ENCODE assay signal across 19 cellular contexts in the genomic region with DNA sequence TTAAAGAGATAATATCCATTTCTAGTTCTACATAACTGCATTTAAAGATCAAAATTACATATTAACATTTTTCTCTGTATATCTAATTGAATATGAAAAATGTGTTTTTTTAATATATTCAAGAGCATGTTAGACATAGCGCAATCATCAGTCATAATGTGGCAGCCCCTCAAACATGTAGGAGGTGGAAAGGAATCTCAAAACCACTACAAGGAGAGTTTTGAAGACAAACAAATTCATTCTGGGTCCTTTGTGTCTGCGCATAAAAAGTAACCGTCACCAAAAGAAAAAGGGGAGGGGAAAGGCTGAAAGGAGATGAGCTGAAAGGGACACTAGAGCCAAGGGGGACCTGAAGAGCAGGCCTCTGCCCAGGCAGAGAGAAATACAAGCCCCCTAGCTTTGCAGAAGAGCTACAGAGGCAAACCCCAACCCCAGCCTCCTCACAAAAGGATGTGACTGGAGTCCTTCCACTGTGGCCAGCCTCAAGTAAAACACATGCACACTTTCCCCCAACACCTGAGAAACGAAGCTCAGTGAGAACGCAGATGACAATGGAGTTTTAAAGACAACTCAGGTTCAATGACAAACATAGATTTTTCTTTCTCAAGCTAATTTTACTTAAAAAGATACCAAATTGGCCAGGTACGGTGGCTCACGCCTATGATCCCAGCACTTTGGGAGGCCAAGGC.
DNase-seq lines count a peak whose midpoint lies in the region; ATAC-seq and TF ChIP-seq lines count a peak whose summit lies in the region.
"Had no signal": no experiment of that assay in that cellular context is flagged by ENCODE, and none has a peak within 500 bp of the region (broad histone marks: within the 10 kb centered on the region; RNA-seq: fewer than 3 reads in every experiment).

No MANE protein-coding gene starts in this region.

- H3K36me3 Mint-ChIP-seq in activated T-cell treated with anti-CD3 and anti-CD28 coated beads, Interleukin-2, amount 50 U/mL, for 24 hours (ENCODE audit: low read depth), result peaks cover 32% of the 10 kb centered on the region
- H3K36me3 Mint-ChIP-seq in T-cell, result peaks cover 16% of the 10 kb centered on the region
- H3K36me3 Mint-ChIP-seq in immature natural killer cell, result peaks cover 0 to 2% (median 0%) of the 10 kb centered on the region in 3 donors
- peaks cover 20 to 35% of the 10 kb centered on the region in 2 donors for H3K36me3 Mint-ChIP-seq in stimulated activated naive B cell treated with anti-CD40 and anti-IgM and Interleukin-4, amounts not matched to agents 10 μg/mL and 1 μg/mL and 100 μg/mL, for 72 hours

- DNase-seq in activated T-cell treated with anti-CD3 and anti-CD28 coated beads, Interleukin-2, amount 50 U/mL, for 24 hours, result no peak
- DNase-seq in activated T-cell treated with anti-CD3 and anti-CD28 coated beads, Interleukin-2, amount 50 U/mL, for 1 hour, result no peak
- DNase-seq in T-cell (no peak), immature natural killer cell (no peak), MV-4-11 (lab: John Stamatoyannopoulos, UW) (no peak), T-helper 2 cell (no peak), uterus (no peak)
- DNase-seq in stimulated activated naive B cell treated with anti-CD40 and anti-IgM and Interleukin-4, amounts not matched to agents 10 μg/mL and 1 μg/mL and 100 μg/mL, for 72 hours, result no peak
- DNase-seq: activated CD8-positive, alpha-beta memory T cell treated with anti-CD3 and anti-CD28 coated beads for 24 hours; activated gamma-delta T cell; colonic mucosa; heart right ventricle; islet precursor cell; NCI-H1694; retina; SW 1271 had no signal

- H3K27me3 ChIP-seq in uterus, result no peaks in the 10 kb centered on the region
- H3K27me3 ChIP-seq: colonic mucosa, heart right ventricle, neutrophil, tibial nerve had no signal

- no peak for TF ChIP-seq CTCF in uterus (IDR thresholded peaks at IDR 0.05)

- ATAC-seq in T-cell (replicated peaks in 1 of 4), result no peak
- no peak for ATAC-seq in stimulated activated naive B cell treated with anti-CD40 and anti-IgM and Interleukin-4, amounts not matched to agents 10 μg/mL and 1 μg/mL and 100 μg/mL, for 72 hours (replicated peaks)
- ATAC-seq: heart right ventricle had no signal

- CTCF ChIA-PET in T-cell (lab: Charles Lee), result no interaction called here

- peak overlapping the region; percentile 73 for H3K27ac Mint-ChIP-seq in activated T-cell treated with anti-CD3 and anti-CD28 coated beads, Interleukin-2, amount 50 U/mL, for 24 hours
- peak overlapping the region; percentile 22 to 43 for H3K27ac Mint-ChIP-seq in T-cell
- peak overlapping the region; percentile 20 to 85 (median 54) for H3K27ac Mint-ChIP-seq in immature natural killer cell
- H3K27ac Mint-ChIP-seq in stimulated activated naive B cell treated with anti-CD40 and anti-IgM and Interleukin-4, amounts not matched to agents 10 μg/mL and 1 μg/mL and 100 μg/mL, for 72 hours, result peak overlapping the region; percentile 84

- H3K4me3 ChIP-seq in uterus, result no peak overlapping the region
- H3K4me3 ChIP-seq: colonic mucosa, heart right ventricle, tibial nerve had no signal

- H3K36me3 ChIP-seq in uterus, result no peaks in the 10 kb centered on the region
- H3K36me3 ChIP-seq: colonic mucosa, heart right ventricle, neutrophil, tibial nerve had no signal

- TF ChIP-seq POLR2A in uterus (IDR thresholded peaks at IDR 0.05), result no peak

- H3K4me1 ChIP-seq in uterus, result peaks cover 0 to 3% of the 10 kb centered on the region in 2 donors
- H3K4me1 ChIP-seq: colonic mucosa had no signal

- no peaks in the 10 kb centered on the region for H3K27me3 Mint-ChIP-seq in activated T-cell treated with anti-CD3 and anti-CD28 coated beads, Interleukin-2, amount 50 U/mL, for 24 hours
- H3K27me3 Mint-ChIP-seq in T-cell (no peaks in the 10 kb centered on the region), immature natural killer cell (ENCODE audit: low read depth in 3 of 3) (peaks cover 0 to under 1% (median 0%) of the 10 kb centered on the region in 3 donors)
- H3K27me3 Mint-ChIP-seq in stimulated activated naive B cell treated with anti-CD40 and anti-IgM and Interleukin-4, amounts not matched to agents 10 μg/mL and 1 μg/mL and 100 μg/mL, for 72 hours, result no peaks in the 10 kb centered on the region

- POLR2A ChIA-PET in T-cell (lab: Charles Lee), result no interaction called here

- H3K27ac ChIP-seq in uterus, result no peak overlapping the region
- H3K27ac ChIP-seq: colonic mucosa, neutrophil, RWPE1 had no signal

- peaks cover 83% of the 10 kb centered on the region for H3K4me1 Mint-ChIP-seq in activated T-cell treated with anti-CD3 and anti-CD28 coated beads, Interleukin-2, amount 50 U/mL, for 24 hours (ENCODE audit: low read depth)
- H3K4me1 Mint-ChIP-seq in T-cell (peaks cover 55 to 61% (median 57%) of the 10 kb centered on the region in 3 donors), immature natural killer cell (peaks cover 42 to 58% of the 10 kb centered on the region in 2 donors)
- peaks cover 35 to 70% of the 10 kb centered on the region in 2 donors for H3K4me1 Mint-ChIP-seq in stimulated activated naive B cell treated with anti-CD40 and anti-IgM and Interleukin-4, amounts not matched to agents 10 μg/mL and 1 μg/mL and 100 μg/mL, for 72 hours

- intact Hi-C loops in uterus (cut with DNase I; ENCODE audit: low total_unique reads), result no loop called here

- no peaks in the 10 kb centered on the region for H3K9me3 Mint-ChIP-seq in activated T-cell treated with anti-CD3 and anti-CD28 coated beads, Interleukin-2, amount 50 U/mL, for 24 hours
- H3K9me3 Mint-ChIP-seq in T-cell, result no peaks in the 10 kb centered on the region
- H3K9me3 Mint-ChIP-seq in immature natural killer cell, result no peaks in the 10 kb centered on the region
- no peaks in the 10 kb centered on the region for H3K9me3 Mint-ChIP-seq in stimulated activated naive B cell treated with anti-CD40 and anti-IgM and Interleukin-4, amounts not matched to agents 10 μg/mL and 1 μg/mL and 100 μg/mL, for 72 hours

- H3K9me3 ChIP-seq in uterus, result no peaks in the 10 kb centered on the region
- H3K9me3 ChIP-seq: colonic mucosa, heart right ventricle, neutrophil, tibial nerve had no signal

- H3K4me3 Mint-ChIP-seq in activated T-cell treated with anti-CD3 and anti-CD28 coated beads, Interleukin-2, amount 50 U/mL, for 24 hours, result peak overlapping the region; percentile 16
- H3K4me3 Mint-ChIP-seq in T-cell (peak overlapping the region in 1 of 3 donors; percentile 5), immature natural killer cell (peak overlapping the region in 2 of 5 donors; percentile 37 to 41)
- peak overlapping the region in 1 of 2 donors; percentile 23 for H3K4me3 Mint-ChIP-seq in stimulated activated naive B cell treated with anti-CD40 and anti-IgM and Interleukin-4, amounts not matched to agents 10 μg/mL and 1 μg/mL and 100 μg/mL, for 72 hours

Comparison
In these comparisons a context has a peak if more than half of its experiments do, and no peak if none do; other contexts are left out.
1. H3K27ac Mint-ChIP-seq: peak in every context shown above with its lines; median percentile 84 in stimulated activated naive B cell treated with anti-CD40 and anti-IgM and Interleukin-4, amounts not matched to agents 10 μg/mL and 1 μg/mL and 100 μg/mL, for 72 hours; 73 in activated T-cell treated with anti-CD3 and anti-CD28 coated beads, Interleukin-2, amount 50 U/mL, for 24 hours; 54 in immature natural killer cell; 32 in T-cell.